ENCODE assay signal across 8 cellular contexts in the genomic region with DNA sequence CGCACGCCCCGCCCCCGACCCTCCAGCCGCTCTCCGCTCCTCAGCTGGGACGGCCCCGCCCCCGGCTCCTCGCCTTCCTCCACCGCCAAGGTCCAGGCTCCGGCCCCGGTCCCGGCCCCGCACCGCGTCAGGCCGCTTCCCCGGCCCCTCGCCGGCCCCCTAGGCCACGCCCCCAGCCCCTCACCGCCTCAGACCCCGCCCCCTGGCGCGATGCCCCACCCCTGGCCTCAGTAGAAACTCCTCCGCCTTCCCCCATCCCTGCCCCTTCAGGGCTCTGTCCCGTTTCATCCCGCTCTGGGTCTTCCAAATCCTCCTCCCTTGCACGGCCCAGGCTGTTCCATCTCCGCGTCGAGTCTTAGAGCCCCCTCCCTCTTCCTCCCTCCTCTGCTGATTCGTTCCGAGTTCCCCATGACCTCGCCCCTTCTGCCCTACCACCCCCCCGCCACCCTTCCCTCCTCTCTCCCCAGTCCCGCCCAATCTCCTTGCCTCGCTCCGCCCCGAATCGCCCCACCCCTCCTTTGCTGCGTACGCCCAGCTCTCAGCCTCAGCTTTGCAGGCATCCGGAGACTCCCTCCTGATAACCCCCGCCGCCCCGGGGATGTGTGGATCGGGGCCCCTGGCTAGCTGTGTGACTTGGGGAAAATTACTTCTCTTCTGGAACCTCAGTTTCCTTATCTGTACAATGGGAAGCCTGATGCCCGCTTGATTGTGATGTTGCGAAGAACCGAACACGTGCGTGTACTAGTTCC. TPM values are rescaled to one million over a fixed set of nuclear protein-coding genes. Genes with fewer than 3 reads are reported as not detected.
DNase-seq lines count a peak whose midpoint lies in the region; ATAC-seq and TF ChIP-seq lines count a peak whose summit lies in the region.

No MANE protein-coding gene starts in this region.

- H3K27me3 ChIP-seq in KMS-11 (ENCODE audit: insufficient read depth, low read depth) (peaks cover 7% of the 10 kb centered on the region), RWPE2 (ENCODE audit: insufficient read depth, poor library complexity, severe bottlenecking) (no peaks in the 10 kb centered on the region)

- peak overlapping the region; percentile 93 for H3K4me3 Mint-ChIP-seq in neural crest cell
- H3K4me3 Mint-ChIP-seq in stimulated activated naive CD8-positive, alpha-beta T cell treated with anti-CD3 and anti-CD28 coated beads, Interleukin-15, amount 100 ng/mL, for 72 hours = peak overlapping the region; percentile 87 to 91

- H3K27ac ChIP-seq in KMS-11 (no peak overlapping the region), RWPE2 (ENCODE audit: poor library complexity, severe bottlenecking) (peak overlapping the region; percentile 48)

- H3K4me1 ChIP-seq in KMS-11 (ENCODE audit: low read depth, poor library complexity, severe bottlenecking) = peaks cover 7% of the 10 kb centered on the region
- H3K4me1 ChIP-seq in RWPE2 (ENCODE audit: insufficient read depth, poor library complexity, severe bottlenecking) = peaks cover 15% of the 10 kb centered on the region

- H3K36me3 Mint-ChIP-seq in neural crest cell (ENCODE audit: low read depth) = no peaks in the 10 kb centered on the region

- H2AFZ ChIP-seq in KMS-11 (ENCODE audit: low read depth) = peak overlapping the region; percentile 47; the same call in 1 of the 2 replicates

- no peaks in the 10 kb centered on the region for H3K79me2 ChIP-seq in KMS-11 (ENCODE audit: insufficient read depth, low read depth)

- ATAC-seq in RWPE2 (ENCODE audit: low read depth) = peak; percentile 82
- peak; percentile 92 for ATAC-seq in stimulated activated naive CD8-positive, alpha-beta T cell treated with anti-CD3 and anti-CD28 coated beads, Interleukin-15, amount 100 ng/mL, for 72 hours

- TF ChIP-seq CTCF in KMS-11 (conservative IDR thresholded peaks at IDR 0.05; ENCODE audit: low read depth, low read length) (no peak), RWPE2 (IDR thresholded peaks at IDR 0.05; ENCODE audit: poor library complexity, severe bottlenecking) (no peak), neural crest cell (conservative IDR thresholded peaks at IDR 0.05) (no peak)

- peaks cover 12% of the 10 kb centered on the region for H3K27me3 Mint-ChIP-seq in neural crest cell (ENCODE audit: low read depth)
- peaks cover 26% of the 10 kb centered on the region for H3K27me3 Mint-ChIP-seq in stimulated activated naive CD8-positive, alpha-beta T cell treated with anti-CD3 and anti-CD28 coated beads, Interleukin-15, amount 100 ng/mL, for 72 hours

- H3K4me3 ChIP-seq in KMS-11 (IDR thresholded peaks at IDR 0.05; ENCODE audit: insufficient read depth, low read depth, low read length) (no peak overlapping the region), RWPE2 (ENCODE audit: severe bottlenecking) (peak overlapping the region; percentile 79)

- H3K9me3 Mint-ChIP-seq in neural crest cell = no peaks in the 10 kb centered on the region
- H3K9me3 Mint-ChIP-seq in stimulated activated naive CD8-positive, alpha-beta T cell treated with anti-CD3 and anti-CD28 coated beads, Interleukin-15, amount 100 ng/mL, for 72 hours = no peaks in the 10 kb centered on the region

- peak; percentile 81 for DNase-seq in SIG-M5 treated with dmso at 0.1 percent for 504 hours (lab: John Stamatoyannopoulos, UW; ENCODE audit: unreplicated experiment)
- no peak for DNase-seq in SIG-M5 (lab: John Stamatoyannopoulos, UW)
- peak; percentile 93 for DNase-seq in RWPE2 (ENCODE audit: low spot score)
- DNase-seq in activated gamma-delta T cell treated with anti-CD3 and anti-CD28 coated beads, Interleukin-2, amount 50 U/mL, for 16 hours (ENCODE audit: low read depth) = peak; percentile 82
- peak; percentile 87 for DNase-seq in foreskin melanocyte
- peak; percentile 91 for DNase-seq in neural crest cell (ENCODE audit: low read depth, low spot score)
- peak; percentile 81 to 84 for DNase-seq in stimulated activated naive CD8-positive, alpha-beta T cell treated with anti-CD3 and anti-CD28 coated beads, Interleukin-15, amount 100 ng/mL, for 72 hours

- H3K4me2 ChIP-seq in KMS-11 = peak overlapping the region; percentile 72

- no peaks in the 10 kb centered on the region for H3K9me3 ChIP-seq in RWPE2 (ENCODE audit: severe bottlenecking)

- peak overlapping the region; percentile 97 for H3K27ac Mint-ChIP-seq in neural crest cell (ENCODE audit: unreplicated experiment)
- H3K27ac Mint-ChIP-seq in stimulated activated naive CD8-positive, alpha-beta T cell treated with anti-CD3 and anti-CD28 coated beads, Interleukin-15, amount 100 ng/mL, for 72 hours = peak overlapping the region in 1 of 2 donors; percentile 29

- H3K9ac ChIP-seq in KMS-11 = no peak overlapping the region

- no peaks in the 10 kb centered on the region for H3K36me3 ChIP-seq in KMS-11 (ENCODE audit: insufficient read depth)
- no peaks in the 10 kb centered on the region for H3K36me3 ChIP-seq in RWPE2 (ENCODE audit: low read depth)

- H4K20me1 ChIP-seq in KMS-11 (ENCODE audit: insufficient read depth) = no peaks in the 10 kb centered on the region

- peaks cover 42% of the 10 kb centered on the region for H3K4me1 Mint-ChIP-seq in neural crest cell
- H3K4me1 Mint-ChIP-seq in stimulated activated naive CD8-positive, alpha-beta T cell treated with anti-CD3 and anti-CD28 coated beads, Interleukin-15, amount 100 ng/mL, for 72 hours = peaks cover 16% of the 10 kb centered on the region

RNA-seq across cellular contexts. Expression of a gene that starts 0.4 kb away (rescaled TPM):
- 45.5 and 45.8 TPM in 2 replicates for total RNA-seq in neural crest cell

RNA-seq across cellular contexts. Expression of a gene that starts 46.6 kb away (rescaled TPM):
- total RNA-seq in neural crest cell = 23.5 and 23.7 TPM in 2 replicates

RNA-seq across cellular contexts. Expression of a gene that starts 59.9 kb away (rescaled TPM):
- total RNA-seq in neural crest cell = 1.2 and 1.5 TPM in 2 replicates
